Comparison of ENCODE assay signal across 26 cellular contexts in the genomic region with DNA sequence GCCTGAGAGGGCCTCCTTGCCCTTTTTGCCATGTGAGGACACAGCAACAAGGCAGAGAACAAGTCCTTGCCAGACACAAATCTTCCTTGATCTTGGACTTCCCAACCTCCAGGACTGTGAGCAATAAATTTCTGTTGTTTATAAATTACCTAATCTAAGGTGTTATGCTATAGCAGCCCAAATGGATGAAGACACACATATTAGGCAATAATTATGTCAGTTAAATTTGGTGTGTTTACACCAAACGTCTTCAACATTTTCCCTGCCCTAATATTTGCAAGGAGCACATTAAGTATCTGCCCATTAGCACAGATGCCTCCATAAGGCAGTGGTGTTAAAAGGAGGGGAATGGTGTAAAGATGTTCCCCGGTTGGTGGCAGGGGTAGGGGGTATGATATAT.
DNase-seq lines count a peak whose midpoint lies in the region; ATAC-seq, FAIRE-seq and TF ChIP-seq lines count a peak whose summit lies in the region.
"Had no signal": no experiment of that assay in that cellular context is flagged by ENCODE, and none has a peak within 500 bp of the region (broad histone marks: within the 10 kb centered on the region; RNA-seq: fewer than 3 reads in every experiment).

No MANE protein-coding gene starts in this region.

- ATAC-seq in activated T-helper 17 cell treated with anti-CD3 and anti-CD28 coated beads, Interleukin-2, amount 50 U/mL, for 72 hours (replicated peaks): no peak
- ATAC-seq in gastrocnemius medialis: no peak
- no peak for ATAC-seq in GM18502 (IDR thresholded peaks at IDR 0.05; ENCODE audit: poor library complexity, unreplicated experiment)
- no peak for ATAC-seq in GM18505 (IDR thresholded peaks at IDR 0.05; ENCODE audit: unreplicated experiment)
- ATAC-seq: GM12878 had no signal

- no peaks in the 10 kb centered on the region for H3K9me3 ChIP-seq in endothelial cell of umbilical vein (replicated peaks; ENCODE audit: control insufficient read depth, insufficient read depth, low read length)
- no peaks in the 10 kb centered on the region for H3K9me3 ChIP-seq in gastrocnemius medialis

- peaks cover 3% of the 10 kb centered on the region for H3K4me1 Mint-ChIP-seq in activated T-helper 17 cell treated with anti-CD3 and anti-CD28 coated beads, Interleukin-2, amount 50 U/mL, for 72 hours
- H3K4me1 Mint-ChIP-seq in activated CD4-positive, alpha-beta memory T cell treated with anti-CD3 and anti-CD28 coated beads for 36 hours (ENCODE audit: low read depth): no peaks in the 10 kb centered on the region
- H3K4me1 Mint-ChIP-seq: CD4-positive, alpha-beta memory T cell; CD4-positive, CD25-positive, alpha-beta regulatory T cell; CD8-positive, alpha-beta memory T cell had no signal

- no peaks in the 10 kb centered on the region for H3K36me3 Mint-ChIP-seq in activated T-helper 17 cell treated with anti-CD3 and anti-CD28 coated beads, Interleukin-2, amount 50 U/mL, for 72 hours (ENCODE audit: low read depth)
- no peaks in the 10 kb centered on the region for H3K36me3 Mint-ChIP-seq in activated CD4-positive, alpha-beta memory T cell treated with anti-CD3 and anti-CD28 coated beads for 36 hours
- H3K36me3 Mint-ChIP-seq: CD14-positive monocyte; CD4-positive, alpha-beta memory T cell; CD4-positive, CD25-positive, alpha-beta regulatory T cell had no signal

- TF ChIP-seq CTCF in endothelial cell of umbilical vein (IDR thresholded peaks at IDR 0.05; ENCODE audit: extremely low read depth in 1 of 2, insufficient read depth in 1 of 2, low read depth in 1 of 2, low read length in 2 of 2) (no peak), gastrocnemius medialis (IDR thresholded peaks at IDR 0.05 in 4 of 5, conservative IDR thresholded peaks at IDR 0.05 in 1 of 5) (no peak)

- H3K9ac ChIP-seq in endothelial cell of umbilical vein (replicated peaks; ENCODE audit: extremely low read depth, insufficient read depth, low read length): no peak overlapping the region
- H3K9ac ChIP-seq: BLaER1 had no signal

- peak; percentile 4 for FAIRE-seq in endothelial cell of umbilical vein (lab: Jason Lieb, UNC)
- FAIRE-seq: A204.1, GM12878, GM12892, GM18507 had no signal

- dilution Hi-C loops in endothelial cell of umbilical vein (cut with MboI; ENCODE audit: extremely low pct_ligation_motif_present, low sequenced_read_pairs): no loop called here

- H3K27ac Mint-ChIP-seq in activated T-helper 17 cell treated with anti-CD3 and anti-CD28 coated beads, Interleukin-2, amount 50 U/mL, for 72 hours: peak overlapping the region; percentile 39
- H3K27ac Mint-ChIP-seq in activated CD4-positive, alpha-beta memory T cell treated with anti-CD3 and anti-CD28 coated beads for 36 hours: no peak overlapping the region
- H3K27ac Mint-ChIP-seq: CD14-positive monocyte; CD4-positive, alpha-beta memory T cell; CD4-positive, CD25-positive, alpha-beta regulatory T cell had no signal

- peak overlapping the region; percentile 10 for H3K4me3 Mint-ChIP-seq in activated T-helper 17 cell treated with anti-CD3 and anti-CD28 coated beads, Interleukin-2, amount 50 U/mL, for 72 hours
- no peak overlapping the region for H3K4me3 Mint-ChIP-seq in activated CD4-positive, alpha-beta memory T cell treated with anti-CD3 and anti-CD28 coated beads for 36 hours
- H3K4me3 Mint-ChIP-seq: CD14-positive monocyte; CD4-positive, alpha-beta memory T cell; CD4-positive, CD25-positive, alpha-beta regulatory T cell; CD8-positive, alpha-beta memory T cell had no signal

- no peaks in the 10 kb centered on the region for H4K20me1 ChIP-seq in endothelial cell of umbilical vein (replicated peaks; ENCODE audit: control insufficient read depth, extremely low read depth, insufficient read depth, low read length)
- H4K20me1 ChIP-seq: BLaER1 had no signal

- DNase-seq in endothelial cell of umbilical vein (ENCODE audit: low read depth, low spot score) (no peak), gastrocnemius medialis (no peak)
- DNase-seq in activated CD4-positive, alpha-beta memory T cell treated with anti-CD3 and anti-CD28 coated beads for 36 hours: no peak
- DNase-seq: 8988T; ACHN; BE2C; C1 segment of cervical spinal cord; CD4-positive, alpha-beta memory T cell; CD4-positive, CD25-positive, alpha-beta regulatory T cell; CD8-positive, alpha-beta memory T cell; COR-L47; DMS 273 treated with DMSO at 0.1 percent for 48 hours; DMS153; DMS79; DND-41; EL; GDM1 had no signal

- no peak overlapping the region for H2AFZ ChIP-seq in endothelial cell of umbilical vein (ENCODE audit: low read depth, low read length)

- H3K79me2 ChIP-seq in endothelial cell of umbilical vein (ENCODE audit: control insufficient read depth, insufficient read depth, low read length): no peaks in the 10 kb centered on the region

- CTCF ChIA-PET in endothelial cell of umbilical vein (lab: Charles Lee): no interaction called here
- CTCF ChIA-PET in activated CD4-positive, alpha-beta memory T cell treated with anti-CD3 and anti-CD28 coated beads for 36 hours (lab: Charles Lee): no interaction called here

- no peak overlapping the region for H3K4me3 ChIP-seq in endothelial cell of umbilical vein (replicated peaks in 1 of 3; ENCODE audit: insufficient read depth in 1 of 3, low read depth in 1 of 3, low read length in 3 of 3)
- H3K4me3 ChIP-seq in gastrocnemius medialis: no peak overlapping the region
- H3K4me3 ChIP-seq: BLaER1, GM12878 had no signal

- peaks cover 12% of the 10 kb centered on the region for H3K27me3 Mint-ChIP-seq in activated T-helper 17 cell treated with anti-CD3 and anti-CD28 coated beads, Interleukin-2, amount 50 U/mL, for 72 hours
- H3K27me3 Mint-ChIP-seq in activated CD4-positive, alpha-beta memory T cell treated with anti-CD3 and anti-CD28 coated beads for 36 hours: peaks cover 2% of the 10 kb centered on the region

- BruUV-seq in endothelial cell of umbilical vein (replicated peaks; lab: Mats Ljungman, UMichigan): no TSS peak

- H3K4me1 ChIP-seq in endothelial cell of umbilical vein (ENCODE audit: control insufficient read depth, extremely low read depth, insufficient read depth, low read length) (peaks cover 4% of the 10 kb centered on the region), gastrocnemius medialis (peaks cover 49 to 52% of the 10 kb centered on the region in 2 donors)
- H3K4me1 ChIP-seq: BE2C had no signal

- H3K27ac ChIP-seq in endothelial cell of umbilical vein (ENCODE audit: insufficient read depth, low read depth, low read length) (no peak overlapping the region), gastrocnemius medialis (peak overlapping the region; percentile 89 to 95 (median 92))
- H3K27ac ChIP-seq: BLaER1 had no signal

- no peak overlapping the region for H3K4me2 ChIP-seq in endothelial cell of umbilical vein (ENCODE audit: insufficient read depth, low read length)
- H3K4me2 ChIP-seq: BLaER1 had no signal

- in situ Hi-C loops in gastrocnemius medialis (cut with MboI; ENCODE audit: low sequenced_read_pairs in 4 of 4): loop anchor here in 1 of 4 donors (10.0 kb wide), 1 partner anchor 76 kb away; no protein-coding TSS in a partner anchor

- no peaks in the 10 kb centered on the region for H3K9me1 ChIP-seq in endothelial cell of umbilical vein (replicated peaks; ENCODE audit: control insufficient read depth, extremely low read depth, insufficient read depth, low read length)

- intact Hi-C loops in endothelial cell of umbilical vein (cut with micrococcal nuclease) (no loop called here), gastrocnemius medialis (cut with DNase I; ENCODE audit: low total_unique reads) (loop anchor here (5.0 kb wide), 1 partner anchor 1338 kb away; no protein-coding TSS in a partner anchor)
- intact Hi-C loops in activated CD4-positive, alpha-beta memory T cell treated with anti-CD3 and anti-CD28 coated beads for 36 hours (cut with micrococcal nuclease): no loop called here

- H3K36me3 ChIP-seq in endothelial cell of umbilical vein (ENCODE audit: control insufficient read depth in 2 of 2, extremely low read depth in 1 of 2, insufficient read depth in 2 of 2, low read length in 2 of 2) (no peaks in the 10 kb centered on the region), gastrocnemius medialis (no peaks in the 10 kb centered on the region)
- H3K36me3 ChIP-seq: BE2C, BLaER1 had no signal

- no peak for TF ChIP-seq POLR2A in endothelial cell of umbilical vein (IDR thresholded peaks at IDR 0.05; ENCODE audit: low read depth, low read length)
- TF ChIP-seq POLR2A in gastrocnemius medialis (IDR thresholded peaks at IDR 0.05): no peak
- TF ChIP-seq POLR2A in GM18505 (IDR thresholded peaks at IDR 0.05; ENCODE audit: borderline replicate concordance, extremely low read depth, insufficient read depth, insufficient read length): no peak

- H3K9me3 Mint-ChIP-seq in activated T-helper 17 cell treated with anti-CD3 and anti-CD28 coated beads, Interleukin-2, amount 50 U/mL, for 72 hours: peaks cover 9% of the 10 kb centered on the region
- peaks cover 8% of the 10 kb centered on the region for H3K9me3 Mint-ChIP-seq in activated CD4-positive, alpha-beta memory T cell treated with anti-CD3 and anti-CD28 coated beads for 36 hours

- POLR2A ChIA-PET in endothelial cell of umbilical vein (lab: Charles Lee): no interaction called here
- POLR2A ChIA-PET in activated CD4-positive, alpha-beta memory T cell treated with anti-CD3 and anti-CD28 coated beads for 36 hours (lab: Charles Lee): no interaction called here

- H3K27me3 ChIP-seq in endothelial cell of umbilical vein (ENCODE audit: control insufficient read depth in 2 of 2, insufficient read depth in 2 of 2, low read length in 2 of 2) (no peaks in the 10 kb centered on the region), gastrocnemius medialis (no peaks in the 10 kb centered on the region)
- H3K27me3 ChIP-seq: BE2C, BLaER1 had no signal

TF ChIP-seq in endothelial cell of umbilical vein, 7 proteins besides CTCF, POLR2A, EP300 and RAD21:
- TF ChIP-seq FOS (IDR thresholded peaks at IDR 0.05; ENCODE audit: borderline replicate concordance, insufficient read depth, low read length) (no peak), JUN (IDR thresholded peaks at IDR 0.05; ENCODE audit: borderline replicate concordance, insufficient read depth, insufficient read length, low read depth) (no peak), MYC (IDR thresholded peaks at IDR 0.05; ENCODE audit: low read depth, low read length) (no peak), POLR2AphosphoS5 (IDR thresholded peaks at IDR 0.05; ENCODE audit: insufficient read depth, low read depth, low read length) (no peak), GATA2 (IDR thresholded peaks at IDR 0.05; ENCODE audit: insufficient read depth, insufficient read length, low read depth, low read length) (no peak)
- TF ChIP-seq, protein P1, sequence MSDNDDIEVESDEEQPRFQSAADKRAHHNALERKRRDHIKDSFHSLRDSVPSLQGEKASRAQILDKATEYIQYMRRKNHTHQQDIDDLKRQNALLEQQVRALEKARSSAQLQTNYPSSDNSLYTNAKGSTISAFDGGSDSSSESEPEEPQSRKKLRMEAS (IDR thresholded peaks at IDR 0.05; ENCODE audit: insufficient read depth, insufficient read length): no peak
